ENCODE assay signal across 2 cellular contexts in the genomic region with DNA sequence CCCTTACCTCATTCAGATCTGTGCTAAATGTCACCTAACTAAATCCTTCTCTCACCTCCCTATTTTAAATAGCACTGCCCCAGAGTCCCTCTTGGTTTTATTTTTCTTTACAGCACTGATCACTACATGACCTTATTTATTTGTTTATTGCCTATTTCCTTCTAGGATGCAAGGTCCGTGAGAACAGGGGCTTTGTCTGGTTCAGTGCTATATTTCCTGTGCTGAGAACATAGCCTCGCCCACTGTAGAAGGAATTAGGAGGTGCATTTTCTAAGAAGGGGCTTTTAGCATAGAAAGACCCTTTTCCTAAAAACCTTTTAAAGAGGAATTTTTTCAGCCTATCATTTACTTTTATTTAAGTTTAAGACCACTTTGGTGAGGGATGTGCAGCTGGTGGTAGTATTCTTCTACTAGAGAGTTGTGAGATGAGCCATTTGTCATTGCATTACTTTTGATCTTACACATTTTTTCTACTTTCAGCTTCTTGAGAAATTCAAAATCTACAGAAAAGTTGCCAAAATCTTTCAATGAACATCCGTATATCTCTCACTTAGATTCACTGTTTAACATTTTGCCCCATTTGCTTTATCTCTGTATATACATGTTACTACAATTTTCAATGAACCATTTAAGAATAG.
TF ChIP-seq lines count a peak whose summit lies in the region.

No MANE protein-coding gene starts in this region.

TF ChIP-seq in HepG2, 621 proteins besides CTCF, POLR2A, EP300 and RAD21:
- TF ChIP-seq, protein P1, sequence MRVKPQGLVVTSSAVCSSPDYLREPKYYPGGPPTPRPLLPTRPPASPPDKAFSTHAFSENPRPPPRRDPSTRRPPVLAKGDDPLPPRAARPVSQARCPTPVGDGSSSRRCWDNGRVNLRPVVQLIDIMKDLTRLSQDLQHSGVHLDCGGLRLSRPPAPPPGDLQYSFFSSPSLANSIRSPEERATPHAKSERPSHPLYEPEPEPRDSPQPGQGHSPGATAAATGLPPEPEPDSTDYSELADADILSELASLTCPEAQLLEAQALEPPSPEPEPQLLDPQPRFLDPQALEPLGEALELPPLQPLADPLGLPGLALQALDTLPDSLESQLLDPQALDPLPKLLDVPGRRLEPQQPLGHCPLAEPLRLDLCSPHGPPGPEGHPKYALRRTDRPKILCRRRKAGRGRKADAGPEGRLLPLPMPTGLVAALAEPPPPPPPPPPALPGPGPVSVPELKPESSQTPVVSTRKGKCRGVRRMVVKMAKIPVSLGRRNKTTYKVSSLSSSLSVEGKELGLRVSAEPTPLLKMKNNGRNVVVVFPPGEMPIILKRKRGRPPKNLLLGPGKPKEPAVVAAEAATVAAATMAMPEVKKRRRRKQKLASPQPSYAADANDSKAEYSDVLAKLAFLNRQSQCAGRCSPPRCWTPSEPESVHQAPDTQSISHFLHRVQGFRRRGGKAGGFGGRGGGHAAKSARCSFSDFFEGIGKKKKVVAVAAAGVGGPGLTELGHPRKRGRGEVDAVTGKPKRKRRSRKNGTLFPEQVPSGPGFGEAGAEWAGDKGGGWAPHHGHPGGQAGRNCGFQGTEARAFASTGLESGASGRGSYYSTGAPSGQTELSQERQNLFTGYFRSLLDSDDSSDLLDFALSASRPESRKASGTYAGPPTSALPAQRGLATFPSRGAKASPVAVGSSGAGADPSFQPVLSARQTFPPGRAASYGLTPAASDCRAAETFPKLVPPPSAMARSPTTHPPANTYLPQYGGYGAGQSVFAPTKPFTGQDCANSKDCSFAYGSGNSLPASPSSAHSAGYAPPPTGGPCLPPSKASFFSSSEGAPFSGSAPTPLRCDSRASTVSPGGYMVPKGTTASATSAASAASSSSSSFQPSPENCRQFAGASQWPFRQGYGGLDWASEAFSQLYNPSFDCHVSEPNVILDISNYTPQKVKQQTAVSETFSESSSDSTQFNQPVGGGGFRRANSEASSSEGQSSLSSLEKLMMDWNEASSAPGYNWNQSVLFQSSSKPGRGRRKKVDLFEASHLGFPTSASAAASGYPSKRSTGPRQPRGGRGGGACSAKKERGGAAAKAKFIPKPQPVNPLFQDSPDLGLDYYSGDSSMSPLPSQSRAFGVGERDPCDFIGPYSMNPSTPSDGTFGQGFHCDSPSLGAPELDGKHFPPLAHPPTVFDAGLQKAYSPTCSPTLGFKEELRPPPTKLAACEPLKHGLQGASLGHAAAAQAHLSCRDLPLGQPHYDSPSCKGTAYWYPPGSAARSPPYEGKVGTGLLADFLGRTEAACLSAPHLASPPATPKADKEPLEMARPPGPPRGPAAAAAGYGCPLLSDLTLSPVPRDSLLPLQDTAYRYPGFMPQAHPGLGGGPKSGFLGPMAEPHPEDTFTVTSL (CRISPR knock-in tag; IDR thresholded peaks at IDR 0.05; ENCODE audit: borderline replicate concordance), result no peak
- TF ChIP-seq, protein P2, sequence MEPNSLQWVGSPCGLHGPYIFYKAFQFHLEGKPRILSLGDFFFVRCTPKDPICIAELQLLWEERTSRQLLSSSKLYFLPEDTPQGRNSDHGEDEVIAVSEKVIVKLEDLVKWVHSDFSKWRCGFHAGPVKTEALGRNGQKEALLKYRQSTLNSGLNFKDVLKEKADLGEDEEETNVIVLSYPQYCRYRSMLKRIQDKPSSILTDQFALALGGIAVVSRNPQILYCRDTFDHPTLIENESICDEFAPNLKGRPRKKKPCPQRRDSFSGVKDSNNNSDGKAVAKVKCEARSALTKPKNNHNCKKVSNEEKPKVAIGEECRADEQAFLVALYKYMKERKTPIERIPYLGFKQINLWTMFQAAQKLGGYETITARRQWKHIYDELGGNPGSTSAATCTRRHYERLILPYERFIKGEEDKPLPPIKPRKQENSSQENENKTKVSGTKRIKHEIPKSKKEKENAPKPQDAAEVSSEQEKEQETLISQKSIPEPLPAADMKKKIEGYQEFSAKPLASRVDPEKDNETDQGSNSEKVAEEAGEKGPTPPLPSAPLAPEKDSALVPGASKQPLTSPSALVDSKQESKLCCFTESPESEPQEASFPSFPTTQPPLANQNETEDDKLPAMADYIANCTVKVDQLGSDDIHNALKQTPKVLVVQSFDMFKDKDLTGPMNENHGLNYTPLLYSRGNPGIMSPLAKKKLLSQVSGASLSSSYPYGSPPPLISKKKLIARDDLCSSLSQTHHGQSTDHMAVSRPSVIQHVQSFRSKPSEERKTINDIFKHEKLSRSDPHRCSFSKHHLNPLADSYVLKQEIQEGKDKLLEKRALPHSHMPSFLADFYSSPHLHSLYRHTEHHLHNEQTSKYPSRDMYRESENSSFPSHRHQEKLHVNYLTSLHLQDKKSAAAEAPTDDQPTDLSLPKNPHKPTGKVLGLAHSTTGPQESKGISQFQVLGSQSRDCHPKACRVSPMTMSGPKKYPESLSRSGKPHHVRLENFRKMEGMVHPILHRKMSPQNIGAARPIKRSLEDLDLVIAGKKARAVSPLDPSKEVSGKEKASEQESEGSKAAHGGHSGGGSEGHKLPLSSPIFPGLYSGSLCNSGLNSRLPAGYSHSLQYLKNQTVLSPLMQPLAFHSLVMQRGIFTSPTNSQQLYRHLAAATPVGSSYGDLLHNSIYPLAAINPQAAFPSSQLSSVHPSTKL (CRISPR knock-in tag; IDR thresholded peaks at IDR 0.05), result 0 out of 2 replicates have a peak, but pooled peaks have one; percentile 1

TF ChIP-seq in GM23338, 12 proteins besides CTCF, POLR2A, EP300 and RAD21:
- TF ChIP-seq ZNF462 (CRISPR knock-in tag; IDR thresholded peaks at IDR 0.05) (no peak), STAT1 (IDR thresholded peaks at IDR 0.05; ENCODE audit: unreplicated experiment) (no peak)
